ENCODE assay signal across 12 cellular contexts in genomic region chr5:142426676-142427364, GRCh38.
DNase-seq lines count a peak whose midpoint lies in the region; ATAC-seq and TF ChIP-seq lines count a peak whose summit lies in the region.
"Had no signal": no experiment of that assay in that cellular context is flagged by ENCODE, and none has a peak within 500 bp of the region (broad histone marks: within the 10 kb centered on the region; RNA-seq: fewer than 3 reads in every experiment).

No MANE protein-coding gene starts in this region.

- H3K4me1 Mint-ChIP-seq in endothelial cell (ENCODE audit: unreplicated experiment) (peaks cover 39% of the 10 kb centered on the region), natural killer cell (peaks cover 35 to 42% of the 10 kb centered on the region in 2 donors)
- peaks cover 4% of the 10 kb centered on the region for H3K4me1 Mint-ChIP-seq in stimulated activated memory B cell treated with anti-CD40 and anti-IgM and Interleukin-4, amounts not matched to agents 10 μg/mL and 1 μg/mL and 100 μg/mL, for 72 hours

- H3K9me3 ChIP-seq in BLaER1: peaks cover 14% of the 10 kb centered on the region
- H3K9me3 ChIP-seq: neutrophil had no signal

- peak overlapping the region; percentile 63; the same call in 1 of the 2 replicates for H3K9ac ChIP-seq in BLaER1

- H3K4me3 Mint-ChIP-seq in endothelial cell (ENCODE audit: unreplicated experiment): peak overlapping the region; percentile 80
- H3K4me3 Mint-ChIP-seq in natural killer cell: peak overlapping the region; percentile 71
- H3K4me3 Mint-ChIP-seq in stimulated activated memory B cell treated with anti-CD40 and anti-IgM and Interleukin-4, amounts not matched to agents 10 μg/mL and 1 μg/mL and 100 μg/mL, for 72 hours: no peak overlapping the region
- H3K4me3 Mint-ChIP-seq: dendritic cell treated with granulocyte-macrophage colony-stimulating factor and Interleukin-4, amounts not matched to agents 40 ng/mL and 50 ng/mL, for 4 days; T-helper 2 cell treated with Interferon-gamma antibody and Interleukin-4, amounts not matched to agents 5 μg/mL and 100 μg/mL, for 36 hours had no signal

- no peaks in the 10 kb centered on the region for H3K27me3 ChIP-seq in BLaER1

- H3K27me3 Mint-ChIP-seq in endothelial cell (ENCODE audit: unreplicated experiment) (peaks cover 5% of the 10 kb centered on the region), natural killer cell (ENCODE audit: low read depth in 2 of 2) (no peaks in the 10 kb centered on the region)
- H3K27me3 Mint-ChIP-seq in stimulated activated memory B cell treated with anti-CD40 and anti-IgM and Interleukin-4, amounts not matched to agents 10 μg/mL and 1 μg/mL and 100 μg/mL, for 72 hours: peaks cover 35% of the 10 kb centered on the region

- no peaks in the 10 kb centered on the region for H3K36me3 ChIP-seq in BLaER1
- H3K36me3 ChIP-seq: neutrophil had no signal

- peak overlapping the region; percentile 67 for H3K27ac ChIP-seq in BLaER1
- H3K27ac ChIP-seq: neutrophil had no signal

- H3K4me3 ChIP-seq in BLaER1: peak overlapping the region; percentile 33
- H3K4me3 ChIP-seq in Jurkat, Clone E6-1 (ENCODE audit: low read length): peak overlapping the region; percentile 13

- H3K9me3 Mint-ChIP-seq in endothelial cell (ENCODE audit: unreplicated experiment) (no peaks in the 10 kb centered on the region), natural killer cell (peaks cover 0 to 4% of the 10 kb centered on the region in 2 donors)
- no peaks in the 10 kb centered on the region for H3K9me3 Mint-ChIP-seq in stimulated activated memory B cell treated with anti-CD40 and anti-IgM and Interleukin-4, amounts not matched to agents 10 μg/mL and 1 μg/mL and 100 μg/mL, for 72 hours
- H3K9me3 Mint-ChIP-seq: dendritic cell treated with granulocyte-macrophage colony-stimulating factor and Interleukin-4, amounts not matched to agents 40 ng/mL and 50 ng/mL, for 4 days had no signal

- no peaks in the 10 kb centered on the region for H4K20me1 ChIP-seq in BLaER1

- H3K27ac Mint-ChIP-seq in endothelial cell (ENCODE audit: unreplicated experiment): peak overlapping the region; percentile 98
- peak overlapping the region; percentile 68 to 87 for H3K27ac Mint-ChIP-seq in natural killer cell
- H3K27ac Mint-ChIP-seq in stimulated activated memory B cell treated with anti-CD40 and anti-IgM and Interleukin-4, amounts not matched to agents 10 μg/mL and 1 μg/mL and 100 μg/mL, for 72 hours: no peak overlapping the region
- H3K27ac Mint-ChIP-seq: dendritic cell treated with granulocyte-macrophage colony-stimulating factor and Interleukin-4, amounts not matched to agents 40 ng/mL and 50 ng/mL, for 4 days had no signal

- DNase-seq in Jurkat, Clone E6-1 (ENCODE audit: low read depth, low spot score): no peak
- DNase-seq in endothelial cell (ENCODE audit: low spot score) (no peak), natural killer cell (no peak), NCI-H1048 (lab: John Stamatoyannopoulos, UW) (no peak), HuH-7 (ENCODE audit: low spot score) (no peak)
- DNase-seq: NK-92 treated with Interleukin-12 subunit alpha and Interleukin-12 subunit beta, amount 100 ng/mL, for 24 hours had no signal

- H3K4me2 ChIP-seq in BLaER1: peak overlapping the region; percentile 85

- no peaks in the 10 kb centered on the region for H3K36me3 Mint-ChIP-seq in endothelial cell (ENCODE audit: low read depth, unreplicated experiment)
- no peaks in the 10 kb centered on the region for H3K36me3 Mint-ChIP-seq in natural killer cell
- H3K36me3 Mint-ChIP-seq in stimulated activated memory B cell treated with anti-CD40 and anti-IgM and Interleukin-4, amounts not matched to agents 10 μg/mL and 1 μg/mL and 100 μg/mL, for 72 hours: no peaks in the 10 kb centered on the region

- intact Hi-C loops in natural killer cell (cut with micrococcal nuclease): no loop called here

- ATAC-seq in natural killer cell (no peak), HG03175 (IDR thresholded peaks at IDR 0.05; ENCODE audit: unreplicated experiment) (no peak)
- ATAC-seq in stimulated activated memory B cell treated with anti-CD40 and anti-IgM and Interleukin-4, amounts not matched to agents 10 μg/mL and 1 μg/mL and 100 μg/mL, for 72 hours: no peak

- peaks cover 75% of the 10 kb centered on the region for H3K4me1 ChIP-seq in BLaER1

- TF ChIP-seq CTCF in endothelial cell (IDR thresholded peaks at IDR 0.05; ENCODE audit: unreplicated experiment) (no peak), natural killer cell (IDR thresholded peaks at IDR 0.05) (no peak)
